ENCODE assay signal across 8 cellular contexts in genomic region chr1:1406101-1406820, GRCh38. TPM values are rescaled to one million over a fixed set of nuclear protein-coding genes. Genes with fewer than 3 reads are reported as not detected.
A peak's percentile ranks its signal among the peaks of the same experiment; 100 is the strongest.
DNase-seq lines count a peak whose midpoint lies in the region; ATAC-seq and TF ChIP-seq lines count a peak whose summit lies in the region.

No MANE protein-coding gene starts in this region.

- ATAC-seq in HG02981 (IDR thresholded peaks at IDR 0.05; ENCODE audit: unreplicated experiment) = no peak

- CTCF ChIA-PET in AG04450 (lab: Charles Lee) = interaction anchor here (0.9 kb wide), 1 partner anchor 35 kb away, joined by 4 read pairs; no protein-coding TSS in a partner anchor

- DNase-seq in AG04450 (ENCODE audit: low read depth, low spot score) (no peak), caudate nucleus (lab: John Stamatoyannopoulos, UW) (no peak), NCI-H69 (lab: John Stamatoyannopoulos, UW) (no peak), dedifferentiated amniotic fluid mesenchymal stem cell (ENCODE audit: extremely low spot score) (no peak), SW 1271 (lab: John Stamatoyannopoulos, UW) (no peak)
- no peak for DNase-seq in Jurkat, Clone E6-1 (ENCODE audit: low read depth, low spot score)

- H3K4me1 ChIP-seq in mucosa of rectum (ENCODE audit: control insufficient read depth in 2 of 2, insufficient read depth in 2 of 2, low read length in 2 of 2) = peaks cover 13 to 18% of the 10 kb centered on the region in 2 donors

- no peak for TF ChIP-seq CTCF in AG04450 (IDR thresholded peaks at IDR 0.05; ENCODE audit: low read depth, low read length)

- peaks cover 2% of the 10 kb centered on the region; the same call in 1 of the 2 replicates for H3K9me3 ChIP-seq in AG04450 (ENCODE audit: control insufficient read depth, insufficient read depth, low read length)
- no peaks in the 10 kb centered on the region for H3K9me3 ChIP-seq in mucosa of rectum (ENCODE audit: control insufficient read depth in 2 of 2, low read length in 2 of 2)

- POLR2A ChIA-PET in AG04450 (lab: Yijun Ruan, JAX) = interaction anchor here (0.9 to 2.0 kb wide), 4 partner anchors 7 to 31 kb away, joined by 3 to 15 read pairs (median 4); partner anchors contain the start of genes AURKAIP1 and CCNL2

- H3K36me3 ChIP-seq in mucosa of rectum (ENCODE audit: control insufficient read depth in 2 of 2, insufficient read depth in 2 of 2, low read length in 2 of 2) = peaks cover 20 to 34% of the 10 kb centered on the region in 2 donors

- H3K27ac ChIP-seq in AG04450 (ENCODE audit: low read depth, low read length) (peak overlapping the region; percentile 11), caudate nucleus (ENCODE audit: low read depth, low read length) (peak overlapping the region; percentile 59), mucosa of rectum (ENCODE audit: low read depth in 2 of 2, low read length in 2 of 2) (peak overlapping the region in 1 of 2 donors; percentile 83)

- H3K9ac ChIP-seq in mucosa of rectum (ENCODE audit: low read depth in 1 of 2, low read length in 2 of 2) = peak overlapping the region; percentile 75 to 90

- H3K27me3 ChIP-seq in AG04450 (ENCODE audit: control insufficient read depth, insufficient read depth, low read length) = no peaks in the 10 kb centered on the region
- H3K27me3 ChIP-seq in mucosa of rectum (ENCODE audit: control insufficient read depth in 2 of 2, insufficient read depth in 2 of 2, low read length in 2 of 2) = no peaks in the 10 kb centered on the region

- H3K4me3 ChIP-seq in AG04450 (ENCODE audit: low read depth, low read length) = peak overlapping the region; percentile 81
- H3K4me3 ChIP-seq in Jurkat, Clone E6-1 (ENCODE audit: low read length) = peak overlapping the region; percentile 91
- peak overlapping the region; percentile 91 to 94 for H3K4me3 ChIP-seq in mucosa of rectum (ENCODE audit: low read length in 2 of 2)

RNA-seq across cellular contexts. Expression of gene MRPL20, which starts 0.8 kb away (rescaled TPM):
- polyA plus RNA-seq in AG04450 (2011; rRNA removed) = 131 and 140 TPM in 2 replicates
- polyA minus RNA-seq in AG04450 (2011; rRNA and poly(A)+ RNA removed) = 58.6 and 62.5 TPM in 2 replicates
- polyA plus RNA-seq in Jurkat, Clone E6-1 (2012; ENCODE audit: insufficient read depth, insufficient read length) = 231 TPM

RNA-seq across cellular contexts. Expression of gene CCNL2, which starts 7.1 kb away (rescaled TPM):
- polyA plus RNA-seq in AG04450 (2011; rRNA removed) = 169 and 181 TPM in 2 replicates
- polyA minus RNA-seq in AG04450 (2011; rRNA and poly(A)+ RNA removed) = 49.4 and 57.8 TPM in 2 replicates
- polyA plus RNA-seq in Jurkat, Clone E6-1 (2012; ENCODE audit: insufficient read depth, insufficient read length) = 105 TPM

RNA-seq across cellular contexts. Expression of gene ANKRD65, which starts 14.8 kb away (rescaled TPM):
- polyA plus RNA-seq in AG04450 (2011; rRNA removed) = 0.16 and 0.24 TPM in 2 replicates
- polyA minus RNA-seq in AG04450 (2011; rRNA and poly(A)+ RNA removed) = 0.18 TPM in 1 of 2 replicates, not detected in the other
- not detected for polyA plus RNA-seq in Jurkat, Clone E6-1 (2012; ENCODE audit: insufficient read depth, insufficient read length)

RNA-seq across cellular contexts. Expression of gene VWA1, which starts 29.2 kb away (rescaled TPM):
- polyA plus RNA-seq in AG04450 (2011; rRNA removed) = 3.9 and 5.3 TPM in 2 replicates
- 0.46 and 0.52 TPM in 2 replicates for polyA minus RNA-seq in AG04450 (2011; rRNA and poly(A)+ RNA removed)
- polyA plus RNA-seq in Jurkat, Clone E6-1 (2012; ENCODE audit: insufficient read depth, insufficient read length) = 1.1 TPM

RNA-seq across cellular contexts. Expression of gene AURKAIP1, which starts 31.3 kb away (rescaled TPM):
- polyA plus RNA-seq in AG04450 (2011; rRNA removed) = 54.3 and 71.2 TPM in 2 replicates
- 17.7 and 23.9 TPM in 2 replicates for polyA minus RNA-seq in AG04450 (2011; rRNA and poly(A)+ RNA removed)
- 144 TPM for polyA plus RNA-seq in Jurkat, Clone E6-1 (2012; ENCODE audit: insufficient read depth, insufficient read length)
